ENCODE assay signal across 18 cellular contexts in genomic region chr14:39367387-39367751, GRCh38.
DNase-seq lines count a peak whose midpoint lies in the region; ATAC-seq, FAIRE-seq and TF ChIP-seq lines count a peak whose summit lies in the region.
"Had no signal": no experiment of that assay in that cellular context is flagged by ENCODE, and none has a peak within 500 bp of the region (broad histone marks: within the 10 kb centered on the region; RNA-seq: fewer than 3 reads in every experiment).

No MANE protein-coding gene starts in this region.

- peak in 1 of 2 donors; percentile 13 for DNase-seq in cardiac muscle cell (ENCODE audit: low read depth in 1 of 2, low spot score in 1 of 2)
- DNase-seq in cardiac septum (ENCODE audit: low spot score) = no peak
- DNase-seq in right lobe of liver = no peak
- DNase-seq in GM19239 (ENCODE audit: insufficient read length, low spot score) = no peak
- no peak for DNase-seq in central memory CD4-positive, alpha-beta T cell
- no peak for DNase-seq in activated effector memory CD4-positive, alpha-beta T cell treated with anti-CD3 and anti-CD28 coated beads, Interleukin-2, amount 50 U/mL, for 16 hours
- DNase-seq in GM20000 (ENCODE audit: low spot score) = no peak
- DNase-seq: activated CD4-positive, alpha-beta T cell treated with anti-CD3 and anti-CD28 coated beads, Interleukin-2, amount 10 ng/mL, durations not matched to agents 7 days and 5 days; activated CD8-positive, alpha-beta memory T cell treated with anti-CD3 and anti-CD28 coated beads, Interleukin-2, amount 50 U/mL, for 48 hours; naive thymus-derived CD4-positive, alpha-beta T cell; NCI-H1105 treated with DMSO at 0.1 percent for 48 hours; NCI-H2081 treated with DMSO at 0.1 percent for 48 hours; pancreas had no signal

- H3K4me3 ChIP-seq in cardiac muscle cell (no peak overlapping the region), right lobe of liver (no peak overlapping the region)
- H3K4me3 ChIP-seq: BLaER1 treated with 17β-estradiol and CSF1 and Interleukin-3, amounts not matched to agents 10 nM and 100 nM; breast epithelium; pancreas; SJSA1 had no signal

- H3K9me3 ChIP-seq in cardiac muscle cell (ENCODE audit: low read depth) = no peaks in the 10 kb centered on the region
- H3K9me3 ChIP-seq in right lobe of liver = no peaks in the 10 kb centered on the region
- H3K9me3 ChIP-seq: SJSA1 had no signal

- H3K4me1 ChIP-seq in cardiac muscle cell (ENCODE audit: low read depth) (peaks cover 21% of the 10 kb centered on the region), right lobe of liver (no peaks in the 10 kb centered on the region)
- H3K4me1 ChIP-seq: BLaER1 treated with 17β-estradiol and CSF1 and Interleukin-3, amounts not matched to agents 10 nM and 100 nM; breast epithelium; SJSA1 had no signal

- TF ChIP-seq POLR2A in right lobe of liver (IDR thresholded peaks at IDR 0.05) = no peak

- ATAC-seq in esophagus mucosa (peak; percentile 8), right lobe of liver (peak in 3 of 4 donors; percentile 17 to 33 (median 18))
- ATAC-seq: naive thymus-derived CD4-positive, alpha-beta T cell had no signal

- H3K36me3 ChIP-seq in cardiac muscle cell (no peaks in the 10 kb centered on the region), right lobe of liver (peaks cover 0 to 1% (median 0%) of the 10 kb centered on the region in 4 donors)
- H3K36me3 ChIP-seq: breast epithelium, SJSA1 had no signal

- WGBS in right lobe of liver (ENCODE audit: insufficient coverage, low coverage, low lambda C conversion rate, missing lambda C conversion rate) = 83% methylated on average over 1 of the region's 2 CpGs

- TF ChIP-seq CTCF in cardiac muscle cell (IDR thresholded peaks at IDR 0.05; ENCODE audit: low read depth, low read length) (no peak), right lobe of liver (IDR thresholded peaks at IDR 0.05) (no peak), GM20000 (IDR thresholded peaks at IDR 0.05; ENCODE audit: extremely low read depth, missing control alignments) (no peak)

- H3K27me3 ChIP-seq in cardiac muscle cell (no peaks in the 10 kb centered on the region), right lobe of liver (no peaks in the 10 kb centered on the region)
- H3K27me3 ChIP-seq: BLaER1 treated with 17β-estradiol and CSF1 and Interleukin-3, amounts not matched to agents 10 nM and 100 nM; breast epithelium; pancreas; SJSA1 had no signal

- no peak for FAIRE-seq in GM19239 (lab: Jason Lieb, UNC)
- FAIRE-seq: pancreas had no signal

- peak overlapping the region; percentile 41 for H3K27ac ChIP-seq in cardiac muscle cell
- H3K27ac ChIP-seq in right lobe of liver = no peak overlapping the region
- H3K27ac ChIP-seq: BLaER1 treated with 17β-estradiol and CSF1 and Interleukin-3, amounts not matched to agents 10 nM and 100 nM; breast epithelium; HL-60; pancreas; SJSA1 had no signal

- intact Hi-C loops in cardiac septum (cut with DNase I) = loop anchor here (5.0 kb wide), 1 partner anchor 260 kb away; no protein-coding TSS in a partner anchor
- intact Hi-C loops in right lobe of liver (cut with DNase I) = no loop called here
